9 cellular contexts compared by ENCODE assay signal in genomic region chr3:33718595-33718907, GRCh38. TPM values are rescaled to one million over a fixed set of nuclear protein-coding genes. Genes with fewer than 3 reads are reported as not detected.
DNase-seq lines count a peak whose midpoint lies in the region; ATAC-seq, FAIRE-seq and TF ChIP-seq lines count a peak whose summit lies in the region.
"Had no signal": no experiment of that assay in that cellular context is flagged by ENCODE, and none has a peak within 500 bp of the region (broad histone marks: within the 10 kb centered on the region; RNA-seq: fewer than 3 reads in every experiment).

No MANE protein-coding gene starts in this region.

- peaks cover 0 to 29% of the 10 kb centered on the region in 2 donors for H3K4me1 ChIP-seq in right atrium auricular region

- H3K27ac ChIP-seq in right atrium auricular region: peak overlapping the region; percentile 96 to 99

- H3K27me3 ChIP-seq in right atrium auricular region: no peaks in the 10 kb centered on the region

- H3K9me3 ChIP-seq in right atrium auricular region: no peaks in the 10 kb centered on the region

- no peak for TF ChIP-seq CTCF in WI38 (IDR thresholded peaks at IDR 0.05; ENCODE audit: low read depth, low read length)
- TF ChIP-seq CTCF in right atrium auricular region (IDR thresholded peaks at IDR 0.05): no peak

- no peaks in the 10 kb centered on the region for H3K27me3 Mint-ChIP-seq in activated T-cell treated with anti-CD3 and anti-CD28 coated beads, Interleukin-2, amount 50 U/mL, for 4 hours (ENCODE audit: low read depth)
- H3K27me3 Mint-ChIP-seq in stimulated activated memory B cell treated with anti-CD40 and anti-IgM and Interleukin-4, amounts not matched to agents 10 μg/mL and 1 μg/mL and 100 μg/mL, for 72 hours: no peaks in the 10 kb centered on the region

- H3K36me3 Mint-ChIP-seq in activated T-cell treated with anti-CD3 and anti-CD28 coated beads, Interleukin-2, amount 50 U/mL, for 4 hours (ENCODE audit: insufficient read depth): no peaks in the 10 kb centered on the region
- no peaks in the 10 kb centered on the region for H3K36me3 Mint-ChIP-seq in stimulated activated memory B cell treated with anti-CD40 and anti-IgM and Interleukin-4, amounts not matched to agents 10 μg/mL and 1 μg/mL and 100 μg/mL, for 72 hours

- H3K4me1 Mint-ChIP-seq in activated T-cell treated with anti-CD3 and anti-CD28 coated beads, Interleukin-2, amount 50 U/mL, for 4 hours (ENCODE audit: low read depth): peaks cover 15% of the 10 kb centered on the region
- no peaks in the 10 kb centered on the region for H3K4me1 Mint-ChIP-seq in stimulated activated memory B cell treated with anti-CD40 and anti-IgM and Interleukin-4, amounts not matched to agents 10 μg/mL and 1 μg/mL and 100 μg/mL, for 72 hours

- no peak for DNase-seq in activated T-cell treated with anti-CD3 and anti-CD28 coated beads, Interleukin-2, amount 50 U/mL, for 4 hours
- DNase-seq in activated T-cell treated with anti-CD3 and anti-CD28 coated beads for 4 hours: no peak
- no peak for DNase-seq in right atrium auricular region (ENCODE audit: low spot score)
- DNase-seq in HuH-7.5 (ENCODE audit: low spot score): no peak
- DNase-seq in frontal cortex (ENCODE audit: low spot score in 2 of 2): no peak

- H3K36me3 ChIP-seq in right atrium auricular region: no peaks in the 10 kb centered on the region

- H3K27ac Mint-ChIP-seq in stimulated activated memory B cell treated with anti-CD40 and anti-IgM and Interleukin-4, amounts not matched to agents 10 μg/mL and 1 μg/mL and 100 μg/mL, for 72 hours: peak overlapping the region; percentile 90

- peak overlapping the region; percentile 83 for H3K4me3 ChIP-seq in WI38 (ENCODE audit: low read depth, low read length)
- peak overlapping the region; percentile 80 to 86 for H3K4me3 ChIP-seq in right atrium auricular region

- no peak for FAIRE-seq in frontal cortex (lab: Jason Lieb, UNC)
- FAIRE-seq: colon had no signal

- ATAC-seq in activated T-cell treated with anti-CD3 and anti-CD28 coated beads, Interleukin-2, amount 50 U/mL, for 4 hours: no peak
- ATAC-seq in stimulated activated memory B cell treated with anti-CD40 and anti-IgM and Interleukin-4, amounts not matched to agents 10 μg/mL and 1 μg/mL and 100 μg/mL, for 72 hours: no peak
- no peak for ATAC-seq in HG02884 (IDR thresholded peaks at IDR 0.05; ENCODE audit: unreplicated experiment)

- H3K4me3 Mint-ChIP-seq in activated T-cell treated with anti-CD3 and anti-CD28 coated beads, Interleukin-2, amount 50 U/mL, for 4 hours: peak overlapping the region; percentile 95
- peak overlapping the region; percentile 86 for H3K4me3 Mint-ChIP-seq in stimulated activated memory B cell treated with anti-CD40 and anti-IgM and Interleukin-4, amounts not matched to agents 10 μg/mL and 1 μg/mL and 100 μg/mL, for 72 hours

- no peaks in the 10 kb centered on the region for H3K9me3 Mint-ChIP-seq in activated T-cell treated with anti-CD3 and anti-CD28 coated beads, Interleukin-2, amount 50 U/mL, for 4 hours
- H3K9me3 Mint-ChIP-seq in stimulated activated memory B cell treated with anti-CD40 and anti-IgM and Interleukin-4, amounts not matched to agents 10 μg/mL and 1 μg/mL and 100 μg/mL, for 72 hours: no peaks in the 10 kb centered on the region

RNA-seq across cellular contexts. Expression of gene CLASP2, which starts 0.5 kb away (rescaled TPM):
- 10 to 100 TPM; 38.2 to 51.5 (median 47.9) TPM for total RNA-seq in activated T-cell treated with anti-CD3 and anti-CD28 coated beads, Interleukin-2, amount 50 U/mL, for 4 hours
- total RNA-seq in right atrium auricular region (10 to 100 TPM; 32.3 to 71.8 TPM), frontal cortex (1,092 TPM)

Comparison
In these comparisons a context has a peak if more than half of its experiments do, and no peak if none do; other contexts are left out.
1. RNA of gene CLASP2, which starts 0.5 kb away (total RNA-seq): 1,092 TPM in frontal cortex (single experiment); 32.3 to 71.8 TPM in right atrium auricular region and 38.2 to 51.5 TPM in activated T-cell treated with anti-CD3 and anti-CD28 coated beads, Interleukin-2, amount 50 U/mL, for 4 hours; every median in the first group is over 10 times any median in the second.